ENCODE assay signal across 9 cellular contexts in the genomic region with DNA sequence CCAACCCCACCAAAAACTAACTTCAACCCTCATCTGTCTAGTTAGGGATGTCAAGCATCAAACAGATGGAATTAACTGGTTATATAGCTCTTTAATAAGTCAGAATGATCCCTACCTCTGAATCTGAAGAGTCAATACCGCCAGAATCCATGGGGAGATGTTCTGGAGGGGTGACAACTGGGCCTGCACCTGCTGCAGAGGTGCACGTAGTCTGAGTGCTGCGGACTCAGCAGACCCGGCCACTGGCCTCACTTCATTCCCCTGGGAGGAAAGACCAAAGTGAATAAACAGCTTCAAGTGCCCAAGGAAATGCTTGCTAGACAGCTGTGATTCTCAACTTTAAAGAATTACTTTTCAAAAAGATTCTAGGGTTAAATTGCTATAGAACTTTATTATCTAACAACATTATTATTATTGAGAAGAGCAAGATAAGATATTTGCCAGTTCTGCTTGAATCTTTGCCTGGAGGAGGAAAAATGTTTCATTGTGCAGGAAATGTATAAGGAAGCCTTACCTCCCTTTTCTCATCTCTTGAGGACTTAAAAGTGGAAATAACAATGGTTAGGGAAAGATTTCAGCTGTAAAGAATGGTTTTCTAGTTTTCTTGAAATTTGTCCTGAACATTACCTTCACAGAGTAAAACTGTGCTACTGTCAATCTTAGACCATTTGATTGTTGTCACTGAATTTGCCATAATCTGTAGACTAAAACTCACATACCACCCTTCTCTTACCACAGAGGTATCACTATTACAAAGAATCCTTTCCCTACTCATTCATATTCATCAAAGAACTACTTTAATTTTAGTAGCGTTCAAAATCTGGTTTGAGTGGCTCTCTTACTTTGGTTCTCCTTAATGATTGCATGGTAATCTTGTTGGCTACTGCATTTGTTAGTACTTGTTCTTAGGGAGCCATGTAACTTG. TPM values are rescaled to one million over a fixed set of nuclear protein-coding genes. Genes with fewer than 3 reads are reported as not detected.
DNase-seq lines count a peak whose midpoint lies in the region; ATAC-seq and TF ChIP-seq lines count a peak whose summit lies in the region.
"Had no signal": no experiment of that assay in that cellular context is flagged by ENCODE, and none has a peak within 500 bp of the region (broad histone marks: within the 10 kb centered on the region; RNA-seq: fewer than 3 reads in every experiment).

No MANE protein-coding gene starts in this region.

- TF ChIP-seq CTCF in RWPE1 (conservative IDR thresholded peaks at IDR 0.05; ENCODE audit: low read depth): no peak

- H3K36me3 Mint-ChIP-seq in activated CD4-positive, alpha-beta T cell treated with anti-CD3 and anti-CD28 coated beads, Interleukin-2, amount 10 ng/mL, durations not matched to agents 7 days and 5 days (ENCODE audit: low read depth): peaks cover 72% of the 10 kb centered on the region
- peaks cover 11% of the 10 kb centered on the region for H3K36me3 Mint-ChIP-seq in T-helper 17 cell (ENCODE audit: low read depth)
- peaks cover 47 to 62% of the 10 kb centered on the region in 2 donors for H3K36me3 Mint-ChIP-seq in stimulated activated naive B cell treated with anti-CD40 and anti-IgM and Interleukin-4, amounts not matched to agents 10 μg/mL and 1 μg/mL and 100 μg/mL, for 72 hours

- CTCF ChIA-PET in activated CD4-positive, alpha-beta T cell treated with anti-CD3 and anti-CD28 coated beads, Interleukin-2, amount 10 ng/mL, durations not matched to agents 7 days and 5 days (lab: Charles Lee): interaction anchor here (1.3 to 2.7 kb wide), 4 partner anchors 10 to 33 kb away, joined by 3 to 9 read pairs (median 6); no protein-coding TSS in a partner anchor
- CTCF ChIA-PET in RWPE1 (lab: Yijun Ruan, JAX): no interaction called here

- no peak overlapping the region for H3K27ac ChIP-seq in RWPE1

- H3K9me3 ChIP-seq in T-helper 17 cell (ENCODE audit: control insufficient read depth, low read length, poor library complexity, severe bottlenecking): no peaks in the 10 kb centered on the region

- H3K4me1 Mint-ChIP-seq in activated CD4-positive, alpha-beta T cell treated with anti-CD3 and anti-CD28 coated beads, Interleukin-2, amount 10 ng/mL, durations not matched to agents 7 days and 5 days: peaks cover 62% of the 10 kb centered on the region
- H3K4me1 Mint-ChIP-seq in T-helper 17 cell: peaks cover 48% of the 10 kb centered on the region
- peaks cover 36 to 71% of the 10 kb centered on the region in 2 donors for H3K4me1 Mint-ChIP-seq in stimulated activated naive B cell treated with anti-CD40 and anti-IgM and Interleukin-4, amounts not matched to agents 10 μg/mL and 1 μg/mL and 100 μg/mL, for 72 hours

- peak overlapping the region; percentile 51 for H3K4me3 Mint-ChIP-seq in activated CD4-positive, alpha-beta T cell treated with anti-CD3 and anti-CD28 coated beads, Interleukin-2, amount 10 ng/mL, durations not matched to agents 7 days and 5 days
- H3K4me3 Mint-ChIP-seq in T-helper 17 cell: peak overlapping the region; percentile 47
- H3K4me3 Mint-ChIP-seq in stimulated activated naive B cell treated with anti-CD40 and anti-IgM and Interleukin-4, amounts not matched to agents 10 μg/mL and 1 μg/mL and 100 μg/mL, for 72 hours: peak overlapping the region; percentile 60 to 66

- no peak for DNase-seq in activated CD4-positive, alpha-beta T cell treated with anti-CD3 and anti-CD28 coated beads, Interleukin-2, amount 10 ng/mL, durations not matched to agents 7 days and 5 days
- no peak for DNase-seq in activated CD4-positive, alpha-beta T cell treated with anti-CD3 and anti-CD28 coated beads for 1 hour
- no peak for DNase-seq in T-helper 17 cell
- DNase-seq in erythroblast (lab: John Stamatoyannopoulos, UW): no peak
- DNase-seq in stimulated activated naive B cell treated with anti-CD40 and anti-IgM and Interleukin-4, amounts not matched to agents 10 μg/mL and 1 μg/mL and 100 μg/mL, for 72 hours: no peak
- DNase-seq in RWPE1 (ENCODE audit: low spot score): no peak
- DNase-seq in RPMI8226: no peak
- DNase-seq in hepatic stellate cell (ENCODE audit: low spot score): no peak
- DNase-seq: NCI-H446 had no signal

- no peaks in the 10 kb centered on the region for H3K27me3 Mint-ChIP-seq in activated CD4-positive, alpha-beta T cell treated with anti-CD3 and anti-CD28 coated beads, Interleukin-2, amount 10 ng/mL, durations not matched to agents 7 days and 5 days
- no peaks in the 10 kb centered on the region for H3K27me3 Mint-ChIP-seq in T-helper 17 cell
- H3K27me3 Mint-ChIP-seq in stimulated activated naive B cell treated with anti-CD40 and anti-IgM and Interleukin-4, amounts not matched to agents 10 μg/mL and 1 μg/mL and 100 μg/mL, for 72 hours: no peaks in the 10 kb centered on the region

- no peaks in the 10 kb centered on the region for H3K9me3 Mint-ChIP-seq in activated CD4-positive, alpha-beta T cell treated with anti-CD3 and anti-CD28 coated beads, Interleukin-2, amount 10 ng/mL, durations not matched to agents 7 days and 5 days
- H3K9me3 Mint-ChIP-seq in stimulated activated naive B cell treated with anti-CD40 and anti-IgM and Interleukin-4, amounts not matched to agents 10 μg/mL and 1 μg/mL and 100 μg/mL, for 72 hours: no peaks in the 10 kb centered on the region

- no peak for ATAC-seq in T-helper 17 cell
- no peak for ATAC-seq in stimulated activated naive B cell treated with anti-CD40 and anti-IgM and Interleukin-4, amounts not matched to agents 10 μg/mL and 1 μg/mL and 100 μg/mL, for 72 hours (replicated peaks)

- H3K27ac Mint-ChIP-seq in activated CD4-positive, alpha-beta T cell treated with anti-CD3 and anti-CD28 coated beads, Interleukin-2, amount 10 ng/mL, durations not matched to agents 7 days and 5 days: peak overlapping the region; percentile 68
- H3K27ac Mint-ChIP-seq in T-helper 17 cell: peak overlapping the region; percentile 100
- peak overlapping the region; percentile 54 for H3K27ac Mint-ChIP-seq in stimulated activated naive B cell treated with anti-CD40 and anti-IgM and Interleukin-4, amounts not matched to agents 10 μg/mL and 1 μg/mL and 100 μg/mL, for 72 hours

- POLR2A ChIA-PET in activated CD4-positive, alpha-beta T cell treated with anti-CD3 and anti-CD28 coated beads, Interleukin-2, amount 10 ng/mL, durations not matched to agents 7 days and 5 days (lab: Charles Lee): no interaction called here
- POLR2A ChIA-PET in RWPE1 (lab: Yijun Ruan, JAX; ENCODE audit: low non-redundant PET): no interaction called here

- peak; percentile 20 for TF ChIP-seq POLR2A in erythroblast (IDR thresholded peaks at IDR 0.05; ENCODE audit: low read length)

RNA-seq across cellular contexts. Expression of a gene that starts 4.2 kb away (rescaled TPM):
- total RNA-seq in activated CD4-positive, alpha-beta T cell treated with anti-CD3 and anti-CD28 coated beads, Interleukin-2, amount 10 ng/mL, durations not matched to agents 7 days and 5 days: 100 to 1,000 TPM; 159 to 184 TPM
- 100 to 1,000 TPM; 146 to 156 TPM for total RNA-seq in T-helper 17 cell

RNA-seq across cellular contexts. Expression of a gene that starts 23.7 kb away (rescaled TPM):
- total RNA-seq in activated CD4-positive, alpha-beta T cell treated with anti-CD3 and anti-CD28 coated beads, Interleukin-2, amount 10 ng/mL, durations not matched to agents 7 days and 5 days: 10 to 100 TPM; 30.2 to 31.9 TPM
- total RNA-seq in T-helper 17 cell: 10 to 100 TPM; 13.9 to 24.5 TPM

RNA-seq across cellular contexts. Expression of a gene that starts 54.4 kb away (rescaled TPM):
- 10 to 100 TPM in 1 of 2 experiments, 1 to 10 TPM in 1; 8.9 to 10.6 TPM for total RNA-seq in activated CD4-positive, alpha-beta T cell treated with anti-CD3 and anti-CD28 coated beads, Interleukin-2, amount 10 ng/mL, durations not matched to agents 7 days and 5 days
- total RNA-seq in T-helper 17 cell: 1 to 10 TPM; 5.6 to 7.2 TPM

RNA-seq across cellular contexts. Expression of a gene that starts 54.6 kb away (rescaled TPM):
- total RNA-seq in activated CD4-positive, alpha-beta T cell treated with anti-CD3 and anti-CD28 coated beads, Interleukin-2, amount 10 ng/mL, durations not matched to agents 7 days and 5 days: 10 to 100 TPM; 50.8 to 57.6 TPM
- 1 to 10 TPM; 7.5 to 8.3 TPM for total RNA-seq in T-helper 17 cell
